ENCODE assay signal across 10 cellular contexts in genomic region chr19:54074851-54075250, GRCh38. TPM values are rescaled to one million over a fixed set of nuclear protein-coding genes. Genes with fewer than 3 reads are reported as not detected.
"Had no signal": no experiment of that assay in that cellular context is flagged by ENCODE, and none has a peak within 500 bp of the region (broad histone marks: within the 10 kb centered on the region; RNA-seq: fewer than 3 reads in every experiment).

No MANE protein-coding gene starts in this region.

- H3K4me1 Mint-ChIP-seq: IgD-negative memory B cell had no signal

- H3K4me2 ChIP-seq: KMS-11 had no signal

- H3K27ac Mint-ChIP-seq: IgD-negative memory B cell had no signal

- H3K27ac ChIP-seq: HL-60, KMS-11 had no signal

- H3K4me3 Mint-ChIP-seq: IgD-negative memory B cell had no signal

- ATAC-seq: HepG2 had no signal

- H3K36me3 Mint-ChIP-seq: IgD-negative memory B cell had no signal

- H3K9ac ChIP-seq: KMS-11 had no signal

- FAIRE-seq: HepG2, HTR-8/SVneo had no signal

- DNase-seq: IMR-90, KBM-7, KG1 had no signal

RNA-seq across cellular contexts. Expression of gene TARM1, which starts 6.3 kb away (rescaled TPM):
- total RNA-seq: HepG2, HT-29, HT1080, IMR-90 had no signal
- polyA plus RNA-seq: HepG2, IgD-negative memory B cell, IMR-90 had no signal

RNA-seq across cellular contexts. Expression of gene VSTM1, which starts 11.2 kb away (rescaled TPM):
- total RNA-seq: HepG2, HT-29, IMR-90 had no signal
- polyA plus RNA-seq: HepG2, IgD-negative memory B cell, IMR-90 had no signal

RNA-seq across cellular contexts. Expression of gene OSCAR, which starts 25.8 kb away (rescaled TPM):
- total RNA-seq: HepG2, HT-29, IMR-90 had no signal
